Comparison of ENCODE assay signal across 1 cellular context in genomic region chr15:70308011-70308761, GRCh38.
TF ChIP-seq lines count a peak whose summit lies in the region.

No MANE protein-coding gene starts in this region.

TF ChIP-seq in GM12878, 131 proteins besides CTCF, POLR2A, EP300 and RAD21 (continued from another document):
- TF ChIP-seq USF1 (IDR thresholded peaks at IDR 0.05; ENCODE audit: borderline replicate concordance, extremely low read length, insufficient read depth, low read depth, low read length) (no peak), KAT2A (conservative IDR thresholded peaks at IDR 0.05; ENCODE audit: control insufficient read depth, low read depth, low read length) (no peak), ATF7 (IDR thresholded peaks at IDR 0.05; ENCODE audit: low read depth) (peak; percentile 61), ELK1 (IDR thresholded peaks at IDR 0.05; ENCODE audit: low read depth, low read length) (no peak), IRF5 (IDR thresholded peaks at IDR 0.05; ENCODE audit: borderline replicate concordance) (no peak), CREM (IDR thresholded peaks at IDR 0.05; ENCODE audit: low read depth) (no peak), CUX1 (IDR thresholded peaks at IDR 0.05; ENCODE audit: insufficient replicate concordance, low read depth, low read length) (no peak), IKZF2 (IDR thresholded peaks at IDR 0.05) (peak; percentile 78 to 86), STAT3 (IDR thresholded peaks at IDR 0.05; ENCODE audit: low read depth, low read length) (no peak), RUNX3 (IDR thresholded peaks at IDR 0.05; ENCODE audit: low read length) (peak; percentile 65), RELB (IDR thresholded peaks at IDR 0.05; ENCODE audit: low read depth) (no peak), ZSCAN29 (IDR thresholded peaks at IDR 0.05) (no peak), BHLHE40 (IDR thresholded peaks at IDR 0.05; ENCODE audit: borderline replicate concordance in 1 of 2, low read depth in 2 of 2, low read length in 1 of 2) (peak; percentile 76 to 86; a peak in 3 of 4 replicates), ETV6 (conservative IDR thresholded peaks at IDR 0.05 in 1 of 2, IDR thresholded peaks at IDR 0.05 in 1 of 2; ENCODE audit: borderline replicate concordance in 1 of 2, low read depth in 1 of 2) (no peak), PML (IDR thresholded peaks at IDR 0.05; ENCODE audit: low read length) (no peak), IKZF1 (conservative IDR thresholded peaks at IDR 0.05) (peak; percentile 67), DPF2 (IDR thresholded peaks at IDR 0.05) (no peak), ESRRA (IDR thresholded peaks at IDR 0.05; ENCODE audit: low read length) (peak; percentile 55; the same call in 1 of the 2 replicates), MTA2 (IDR thresholded peaks at IDR 0.05; ENCODE audit: low read depth) (peak; percentile 65), ZBTB40 (IDR thresholded peaks at IDR 0.05; ENCODE audit: borderline replicate concordance) (no peak), STAT1 (conservative IDR thresholded peaks at IDR 0.05) (no peak), NFYA (IDR thresholded peaks at IDR 0.05; ENCODE audit: borderline replicate concordance, low read depth, low read length) (no peak), NR2C1 (IDR thresholded peaks at IDR 0.05) (no peak), RCOR1 (conservative IDR thresholded peaks at IDR 0.05; ENCODE audit: low read depth, low read length) (no peak), SMC3 (IDR thresholded peaks at IDR 0.05; ENCODE audit: borderline replicate concordance, low read length) (no peak), EED (IDR thresholded peaks at IDR 0.05; ENCODE audit: low read depth) (no peak; the same call in 1 of the 2 replicates), IRF4 (IDR thresholded peaks at IDR 0.05; ENCODE audit: low read depth, low read length) (peak; percentile 60; the same call in 1 of the 2 replicates), LARP7 (IDR thresholded peaks at IDR 0.05) (no peak), ZBED1 (IDR thresholded peaks at IDR 0.05; ENCODE audit: borderline replicate concordance) (no peak), SPI1 (IDR thresholded peaks at IDR 0.05; ENCODE audit: borderline replicate concordance, insufficient read depth, low read depth, low read length) (peak; percentile 77)
- TF ChIP-seq, protein P1, sequence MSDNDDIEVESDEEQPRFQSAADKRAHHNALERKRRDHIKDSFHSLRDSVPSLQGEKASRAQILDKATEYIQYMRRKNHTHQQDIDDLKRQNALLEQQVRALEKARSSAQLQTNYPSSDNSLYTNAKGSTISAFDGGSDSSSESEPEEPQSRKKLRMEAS (IDR thresholded peaks at IDR 0.05; ENCODE audit: low read depth, low read length): no peak
- TF ChIP-seq, protein P2, sequence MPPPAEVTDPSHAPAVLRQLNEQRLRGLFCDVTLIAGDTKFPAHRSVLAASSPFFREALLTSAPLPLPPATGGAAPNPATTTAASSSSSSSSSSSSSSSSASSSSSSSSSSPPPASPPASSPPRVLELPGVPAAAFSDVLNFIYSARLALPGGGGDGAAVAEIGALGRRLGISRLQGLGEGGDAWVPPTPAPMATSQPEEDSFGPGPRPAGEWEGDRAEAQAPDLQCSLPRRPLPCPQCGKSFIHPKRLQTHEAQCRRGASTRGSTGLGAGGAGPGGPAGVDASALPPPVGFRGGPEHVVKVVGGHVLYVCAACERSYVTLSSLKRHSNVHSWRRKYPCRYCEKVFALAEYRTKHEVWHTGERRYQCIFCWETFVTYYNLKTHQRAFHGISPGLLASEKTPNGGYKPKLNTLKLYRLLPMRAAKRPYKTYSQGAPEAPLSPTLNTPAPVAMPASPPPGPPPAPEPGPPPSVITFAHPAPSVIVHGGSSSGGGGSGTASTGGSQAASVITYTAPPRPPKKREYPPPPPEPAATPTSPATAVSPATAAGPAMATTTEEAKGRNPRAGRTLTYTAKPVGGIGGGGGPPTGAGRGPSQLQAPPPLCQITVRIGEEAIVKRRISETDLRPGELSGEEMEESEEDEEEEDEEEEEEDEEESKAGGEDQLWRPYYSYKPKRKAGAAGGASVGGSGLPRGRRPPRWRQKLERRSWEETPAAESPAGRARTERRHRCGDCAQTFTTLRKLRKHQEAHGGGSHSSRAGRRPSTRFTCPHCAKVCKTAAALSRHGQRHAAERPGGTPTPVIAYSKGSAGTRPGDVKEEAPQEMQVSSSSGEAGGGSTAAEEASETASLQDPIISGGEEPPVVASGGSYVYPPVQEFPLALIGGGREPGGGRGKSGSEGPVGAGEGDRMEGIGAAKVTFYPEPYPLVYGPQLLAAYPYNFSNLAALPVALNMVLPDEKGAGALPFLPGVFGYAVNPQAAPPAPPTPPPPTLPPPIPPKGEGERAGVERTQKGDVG (CRISPR knock-in tag; IDR thresholded peaks at IDR 0.05): no peak
- TF ChIP-seq, protein P3, sequence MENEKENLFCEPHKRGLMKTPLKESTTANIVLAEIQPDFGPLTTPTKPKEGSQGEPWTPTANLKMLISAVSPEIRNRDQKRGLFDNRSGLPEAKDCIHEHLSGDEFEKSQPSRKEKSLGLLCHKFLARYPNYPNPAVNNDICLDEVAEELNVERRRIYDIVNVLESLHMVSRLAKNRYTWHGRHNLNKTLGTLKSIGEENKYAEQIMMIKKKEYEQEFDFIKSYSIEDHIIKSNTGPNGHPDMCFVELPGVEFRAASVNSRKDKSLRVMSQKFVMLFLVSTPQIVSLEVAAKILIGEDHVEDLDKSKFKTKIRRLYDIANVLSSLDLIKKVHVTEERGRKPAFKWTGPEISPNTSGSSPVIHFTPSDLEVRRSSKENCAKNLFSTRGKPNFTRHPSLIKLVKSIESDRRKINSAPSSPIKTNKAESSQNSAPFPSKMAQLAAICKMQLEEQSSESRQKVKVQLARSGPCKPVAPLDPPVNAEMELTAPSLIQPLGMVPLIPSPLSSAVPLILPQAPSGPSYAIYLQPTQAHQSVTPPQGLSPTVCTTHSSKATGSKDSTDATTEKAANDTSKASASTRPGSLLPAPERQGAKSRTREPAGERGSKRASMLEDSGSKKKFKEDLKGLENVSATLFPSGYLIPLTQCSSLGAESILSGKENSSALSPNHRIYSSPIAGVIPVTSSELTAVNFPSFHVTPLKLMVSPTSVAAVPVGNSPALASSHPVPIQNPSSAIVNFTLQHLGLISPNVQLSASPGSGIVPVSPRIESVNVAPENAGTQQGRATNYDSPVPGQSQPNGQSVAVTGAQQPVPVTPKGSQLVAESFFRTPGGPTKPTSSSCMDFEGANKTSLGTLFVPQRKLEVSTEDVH (IDR thresholded peaks at IDR 0.05; ENCODE audit: low read depth, partially characterized antibody): no peak
